Comparison of ENCODE assay signal across 8 cellular contexts in the genomic region with DNA sequence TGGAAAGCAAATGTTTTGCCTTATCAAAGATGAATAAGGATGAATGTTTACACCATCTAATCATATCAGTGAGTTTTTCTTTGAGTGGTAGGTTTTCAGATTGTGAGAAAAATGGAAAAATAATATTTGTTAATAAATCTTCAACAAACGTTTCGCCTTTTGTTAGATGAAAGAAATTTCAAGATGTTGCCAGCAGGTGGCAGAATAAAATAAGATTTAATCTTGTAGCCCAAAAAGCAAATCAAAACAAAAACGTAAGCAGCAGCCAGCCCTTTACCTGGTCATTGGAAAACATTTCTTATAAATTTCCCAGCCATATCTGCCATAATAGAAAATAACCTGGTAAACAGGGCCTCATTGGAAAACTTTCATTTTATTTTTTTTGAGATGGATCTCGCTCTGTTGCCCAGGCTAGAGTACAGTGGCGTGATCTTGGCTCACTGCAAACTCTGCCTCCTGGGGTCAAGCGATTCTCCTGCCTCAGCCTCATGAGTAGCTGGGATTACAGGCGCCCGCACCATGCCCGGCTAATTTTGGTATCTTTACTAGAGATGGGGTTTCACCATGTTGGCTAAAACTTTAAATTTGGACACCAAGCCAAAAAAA. TPM values are rescaled to one million over a fixed set of nuclear protein-coding genes. Genes with fewer than 3 reads are reported as not detected.
DNase-seq lines count a peak whose midpoint lies in the region; ATAC-seq and TF ChIP-seq lines count a peak whose summit lies in the region.

No MANE protein-coding gene starts in this region.

- H3K27ac ChIP-seq in HEK293 (ENCODE audit: extremely low read depth, low read depth, low read length) (no peak overlapping the region), mesendoderm (ENCODE audit: low read depth, low read length) (no peak overlapping the region)

- no peak overlapping the region for H3K4me2 ChIP-seq in mesendoderm (ENCODE audit: low read length)

- no CpG with 5 or more reads among the region's 9 CpGs for WGBS in mesendoderm (ENCODE audit: extremely low coverage, insufficient coverage, low lambda C conversion rate)

- no peak overlapping the region for H2BK5ac ChIP-seq in mesendoderm (ENCODE audit: low read length)

- TF ChIP-seq CTCF in HEK293 (tag by site-specific recombination; IDR thresholded peaks at IDR 0.05) (0 out of 2 replicates have a peak, but pooled peaks have one; percentile 31), chondrocyte (IDR thresholded peaks at IDR 0.05) (peak; percentile 90)

- H3K9ac ChIP-seq in mesendoderm (ENCODE audit: low read length) = no peak overlapping the region

- H3K4me1 Mint-ChIP-seq in chondrocyte (ENCODE audit: low read depth) = no peaks in the 10 kb centered on the region

- H3K36me3 ChIP-seq in HEK293 (ENCODE audit: control insufficient read depth in 2 of 2, insufficient read depth in 1 of 2, low read length in 2 of 2) (no peaks in the 10 kb centered on the region), mesendoderm (ENCODE audit: control insufficient read depth, insufficient read depth, low read length) (no peaks in the 10 kb centered on the region)

- no peak overlapping the region for H2AK5ac ChIP-seq in mesendoderm (ENCODE audit: low read length)

- CTCF ChIA-PET in HEK293 (lab: Yijun Ruan, JAX) = interaction anchor here (0.6 to 18.2 kb wide), 14 partner anchors 15 to 127 kb away, joined by 3 to 205 read pairs (median 4); partner anchors contain the start of genes RHOF and TMEM120B

- peaks cover 2% of the 10 kb centered on the region for H3K27me3 Mint-ChIP-seq in chondrocyte (ENCODE audit: low read depth)

- H4K5ac ChIP-seq in mesendoderm (ENCODE audit: low read length) = no peak overlapping the region

- no peak overlapping the region for H3K4me3 Mint-ChIP-seq in chondrocyte (ENCODE audit: unreplicated experiment)

- H3K9me3 Mint-ChIP-seq in chondrocyte (ENCODE audit: low read depth) = no peaks in the 10 kb centered on the region

- no peak overlapping the region for H3K23ac ChIP-seq in mesendoderm (ENCODE audit: low read length)

- no peak overlapping the region for H3K27ac Mint-ChIP-seq in chondrocyte (ENCODE audit: unreplicated experiment)

- H3K4me3 ChIP-seq in HEK293 (ENCODE audit: low read depth, low read length) = no peak overlapping the region
- no peak overlapping the region for H3K4me3 ChIP-seq in mesendoderm (ENCODE audit: low read length)

- peak; percentile 46 for DNase-seq in Caki2 (ENCODE audit: low read depth)
- DNase-seq in NCI-H82 treated with DMSO at 0.1 percent for 48 hours (lab: John Stamatoyannopoulos, UW; ENCODE audit: unreplicated experiment) = peak; percentile 19
- DNase-seq in chondrocyte (ENCODE audit: low spot score) = no peak
- DNase-seq in mesendoderm = no peak
- DNase-seq in HuH-7.5 (ENCODE audit: low spot score) = no peak

- H2BK120ac ChIP-seq in mesendoderm (ENCODE audit: low read depth, low read length) = no peak overlapping the region

- H2BK15ac ChIP-seq in mesendoderm (replicated peaks; ENCODE audit: low read depth) = no peak overlapping the region

- no peak overlapping the region for H3K4ac ChIP-seq in mesendoderm (ENCODE audit: low read depth, low read length)

- no peaks in the 10 kb centered on the region for H3K36me3 Mint-ChIP-seq in chondrocyte (ENCODE audit: low read depth)

- H3K18ac ChIP-seq in mesendoderm (ENCODE audit: low read length) = no peak overlapping the region

- in situ Hi-C loops in Caki2 (cut with HindIII; ENCODE audit: low pct_unique_long_range_greater_than_20kb, low sequenced_read_pairs) = no loop called here

- no peaks in the 10 kb centered on the region for H3K79me2 ChIP-seq in mesendoderm (ENCODE audit: control insufficient read depth, insufficient read depth, low read length)

- ATAC-seq in GM19035 (IDR thresholded peaks at IDR 0.05; ENCODE audit: unreplicated experiment) (no peak), GM19351 (IDR thresholded peaks at IDR 0.05; ENCODE audit: unreplicated experiment) (no peak)

- H3K79me1 ChIP-seq in mesendoderm (ENCODE audit: low read length) = no peaks in the 10 kb centered on the region

- no peaks in the 10 kb centered on the region for H3K27me3 ChIP-seq in mesendoderm (ENCODE audit: insufficient read depth, low read length, poor library complexity)

- H3K4me1 ChIP-seq in HEK293 (ENCODE audit: control insufficient read depth, insufficient read depth, low read length) (no peaks in the 10 kb centered on the region), mesendoderm (ENCODE audit: control insufficient read depth, low read depth, low read length) (no peaks in the 10 kb centered on the region)

- H4K8ac ChIP-seq in mesendoderm (ENCODE audit: low read depth, low read length) = peak overlapping the region; percentile 86

- POLR2A ChIA-PET in HEK293 (lab: Yijun Ruan, JAX) = no interaction called here

- no peak overlapping the region for H3K56ac ChIP-seq in mesendoderm (ENCODE audit: low read length)

- H3K9me3 ChIP-seq in HEK293 (ENCODE audit: control insufficient read depth, insufficient read depth, low read depth, low read length) = no peaks in the 10 kb centered on the region

TF ChIP-seq in HEK293, 187 proteins besides CTCF, POLR2A, EP300 and RAD21:
- TF ChIP-seq ZNF2 (tag by site-specific recombination; IDR thresholded peaks at IDR 0.05) (0 out of 2 replicates have a peak, but pooled peaks have one; percentile 31), ZNF629 (tag by site-specific recombination; IDR thresholded peaks at IDR 0.05) (no peak), ZNF654 (tag by site-specific recombination; IDR thresholded peaks at IDR 0.05; ENCODE audit: low read depth) (peak; percentile 79), ZNF121 (tag by site-specific recombination; IDR thresholded peaks at IDR 0.05) (peak; percentile 75; the same call in 1 of the 2 replicates), ZNF214 (tag by site-specific recombination; IDR thresholded peaks at IDR 0.05; ENCODE audit: borderline replicate concordance) (no peak), SP7 (tag by site-specific recombination; IDR thresholded peaks at IDR 0.05) (no peak), KLF10 (tag by site-specific recombination; IDR thresholded peaks at IDR 0.05) (0 out of 2 replicates have a peak, but pooled peaks have one; percentile 41), ZNF184 (tag by site-specific recombination; IDR thresholded peaks at IDR 0.05) (0 out of 2 replicates have a peak, but pooled peaks have one; percentile 25), ZNF501 (tag by site-specific recombination; IDR thresholded peaks at IDR 0.05) (no peak), ZNF266 (tag by site-specific recombination; IDR thresholded peaks at IDR 0.05; ENCODE audit: low read depth) (no peak)
- TF ChIP-seq, protein P1, sequence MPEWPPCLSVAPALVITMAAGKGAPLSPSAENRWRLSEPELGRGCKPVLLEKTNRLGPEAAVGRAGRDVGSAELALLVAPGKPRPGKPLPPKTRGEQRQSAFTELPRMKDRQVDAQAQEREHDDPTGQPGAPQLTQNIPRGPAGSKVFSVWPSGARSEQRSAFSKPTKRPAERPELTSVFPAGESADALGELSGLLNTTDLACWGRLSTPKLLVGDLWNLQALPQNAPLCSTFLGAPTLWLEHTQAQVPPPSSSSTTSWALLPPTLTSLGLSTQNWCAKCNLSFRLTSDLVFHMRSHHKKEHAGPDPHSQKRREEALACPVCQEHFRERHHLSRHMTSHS (tag by site-specific recombination; IDR thresholded peaks at IDR 0.05) = no peak

RNA-seq across cellular contexts. Expression of gene TMEM120B, which starts 15.4 kb away (rescaled TPM):
- 9.6 and 11.8 TPM in 2 replicates for total RNA-seq in Caki2 (2014; rRNA removed; shearing (Covaris generic); ENCODE audit: low replicate concordance)
- 15.3 to 16.6 TPM (median 15.6 TPM) in 3 replicates for total RNA-seq in chondrocyte
- polyA plus RNA-seq in mesendoderm (2013, experiment 1 of 2) = 16.1 TPM
- 15.8 TPM for polyA plus RNA-seq in mesendoderm (2013, experiment 2 of 2)

RNA-seq across cellular contexts. Expression of gene MORN3, which starts 27.7 kb away (rescaled TPM):
- 0.78 and 0.88 TPM in 2 replicates for total RNA-seq in Caki2 (2014; rRNA removed; shearing (Covaris generic); ENCODE audit: low replicate concordance)
- 0.10 to 0.44 TPM (median 0.15 TPM) in 3 replicates for total RNA-seq in chondrocyte
- polyA plus RNA-seq in mesendoderm (2013, experiment 1 of 2) = 0.79 TPM
- 0.98 TPM for polyA plus RNA-seq in mesendoderm (2013, experiment 2 of 2)

Comparison
In these comparisons a context has a peak if more than half of its experiments do, and no peak if none do; other contexts are left out.
1. DNase-seq: peak in Caki2 (single experiment) and NCI-H82 treated with DMSO at 0.1 percent for 48 hours (single experiment); none in chondrocyte (single experiment), mesendoderm (single experiment) and HuH-7.5 (single experiment).